In genomic region chr22:37111156-37111717, GRCh38 we compare ENCODE assay signal across 34 cellular contexts. TPM values are rescaled to one million over a fixed set of nuclear protein-coding genes. Genes with fewer than 3 reads are reported as not detected.
"Had no signal": no experiment of that assay in that cellular context is flagged by ENCODE, and none has a peak within 500 bp of the region (broad histone marks: within the 10 kb centered on the region; RNA-seq: fewer than 3 reads in every experiment).

No MANE protein-coding gene starts in this region.

- H3K9me3 Mint-ChIP-seq: activated naive CD4-positive, alpha-beta T cell treated with anti-CD3 and anti-CD28 coated beads, Interleukin-2, amount 10 ng/mL, durations not matched to agents 7 days and 5 days; nephron; stimulated activated naive CD8-positive, alpha-beta T cell treated with anti-CD3 and anti-CD28 coated beads, Interleukin-15, Interleukin-2, amounts not matched to agents 100 ng/mL and 50 ng/mL, for 24 hours had no signal

- H3K27ac Mint-ChIP-seq: activated naive CD4-positive, alpha-beta T cell treated with anti-CD3 and anti-CD28 coated beads, Interleukin-2, amount 10 ng/mL, durations not matched to agents 7 days and 5 days; nephron; progenitor cell of endocrine pancreas; stimulated activated naive CD8-positive, alpha-beta T cell treated with anti-CD3 and anti-CD28 coated beads, Interleukin-15, Interleukin-2, amounts not matched to agents 100 ng/mL and 50 ng/mL, for 24 hours; T-helper 17 cell had no signal

- H3K27ac ChIP-seq: gastrocnemius medialis, left lung, ovary, skin epidermis, thoracic aorta, uterus had no signal

- FAIRE-seq: islet of Langerhans had no signal

- H3K27me3 Mint-ChIP-seq: stimulated activated naive CD8-positive, alpha-beta T cell treated with anti-CD3 and anti-CD28 coated beads, Interleukin-15, Interleukin-2, amounts not matched to agents 100 ng/mL and 50 ng/mL, for 24 hours; T-helper 17 cell had no signal

- H3K27me3 ChIP-seq: ovary, uterus had no signal

- H3K36me3 ChIP-seq: gastrocnemius medialis, left lung, ovary, thoracic aorta, uterus, WERI-Rb-1 had no signal

- H3K4me3 ChIP-seq: gastrocnemius medialis, left lung, lung, mucosa of descending colon, ovary, skin epidermis, thoracic aorta, uterus had no signal

- H3K4me3 Mint-ChIP-seq: activated naive CD4-positive, alpha-beta T cell treated with anti-CD3 and anti-CD28 coated beads, Interleukin-2, amount 10 ng/mL, durations not matched to agents 7 days and 5 days; nephron; stimulated activated naive CD8-positive, alpha-beta T cell treated with anti-CD3 and anti-CD28 coated beads, Interleukin-15, Interleukin-2, amounts not matched to agents 100 ng/mL and 50 ng/mL, for 24 hours; T-helper 17 cell had no signal

- DNase-seq: activated CD4-positive, alpha-beta T cell treated with anti-CD3 and anti-CD28 coated beads, Interleukin-2, amount 50 U/mL, for 4 hours; activated CD8-positive, alpha-beta memory T cell treated with anti-CD3 and anti-CD28 coated beads, Interleukin-2, amount 50 U/mL, for 4 hours; activated gamma-delta T cell; activated naive CD4-positive, alpha-beta T cell treated with anti-CD3 and anti-CD28 coated beads, Interleukin-2, amount 10 ng/mL, durations not matched to agents 7 days and 5 days; activated T-cell treated with anti-CD3 and anti-CD28 coated beads, Interleukin-2, amount 50 U/mL, for 1 hour; amygdala; central memory CD4-positive, alpha-beta T cell; effector CD8-positive, alpha-beta T cell; erythroblast; gastrocnemius medialis; glutamatergic neuron; mucosa of descending colon; ovary; stimulated activated CD4-positive, alpha-beta T cell treated with anti-CD3 and anti-CD28 coated beads, Interleukin-12 subunit alpha, Interleukin-12 subunit beta, amount 100 ng/mL, for 4 hours; stimulated activated CD4-positive, alpha-beta T cell treated with anti-CD3 and anti-CD28 coated beads, Interleukin-4, amount 100 ng/mL, for 1 hour; T-helper 17 cell; T1000; uterus; WERI-Rb-1 had no signal

- H3K9me3 ChIP-seq: gastrocnemius medialis, left lung, mucosa of descending colon, ovary, thoracic aorta, uterus had no signal

- H3K4me1 ChIP-seq: gastrocnemius medialis, left lung, uterus had no signal

- ATAC-seq: activated CD4-positive, CD25-positive, alpha-beta regulatory T cell treated with anti-CD3 and anti-CD28 coated beads, Interleukin-2, amount 50 U/mL, for 24 hours; gastrocnemius medialis; left lung; mucosa of descending colon; sciatic nerve; T-helper 17 cell had no signal

RNA-seq across cellular contexts. Expression of gene TMPRSS6, which starts 1.7 kb away (rescaled TPM):
- total RNA-seq: dermis microvascular lymphatic vessel endothelial cell, mesenteric fat pad, myocyte, renal cortical epithelial cell, sciatic nerve, subcutaneous adipose tissue, thoracic aorta, uterus had no signal

RNA-seq across cellular contexts. Expression of gene IL2RB, which starts 38.5 kb away (rescaled TPM):
- total RNA-seq: dermis microvascular lymphatic vessel endothelial cell, myocyte, progenitor cell of endocrine pancreas, renal cortical epithelial cell had no signal
